ENCODE assay signal across 23 cellular contexts in genomic region chr9:114007991-114008666, GRCh38.
DNase-seq lines count a peak whose midpoint lies in the region; ATAC-seq and TF ChIP-seq lines count a peak whose summit lies in the region.
"Had no signal": no experiment of that assay in that cellular context is flagged by ENCODE, and none has a peak within 500 bp of the region (broad histone marks: within the 10 kb centered on the region; RNA-seq: fewer than 3 reads in every experiment).

No MANE protein-coding gene starts in this region.

- no peak overlapping the region for H3K4me3 ChIP-seq in adrenal gland
- H3K4me3 ChIP-seq in tibial artery, result no peak overlapping the region
- H3K4me3 ChIP-seq: A549, dorsolateral prefrontal cortex, mucosa of descending colon, right lobe of liver, uterus had no signal

- H3K9me3 ChIP-seq in adrenal gland (replicated peaks in 1 of 3) (no peaks in the 10 kb centered on the region), tibial artery (no peaks in the 10 kb centered on the region)
- H3K9me3 ChIP-seq: A549, mucosa of descending colon, neutrophil, right lobe of liver, uterus had no signal

- peaks cover 16% of the 10 kb centered on the region for H3K4me1 Mint-ChIP-seq in neural crest cell
- H3K4me1 Mint-ChIP-seq: activated naive CD8-positive, alpha-beta T cell treated with anti-CD3 and anti-CD28 coated beads for 36 hours had no signal

- peaks cover 37% of the 10 kb centered on the region for H3K36me3 Mint-ChIP-seq in neural crest cell (ENCODE audit: low read depth)

- peak overlapping the region; percentile 12 for H3K27ac Mint-ChIP-seq in neural crest cell (ENCODE audit: unreplicated experiment)
- H3K27ac Mint-ChIP-seq: activated naive CD8-positive, alpha-beta T cell treated with anti-CD3 and anti-CD28 coated beads for 36 hours; stimulated activated naive CD8-positive, alpha-beta T cell treated with anti-CD3 and anti-CD28 coated beads, Interleukin-15, Interleukin-2, amounts not matched to agents 100 ng/mL and 50 ng/mL, for 24 hours had no signal

- H3K27me3 Mint-ChIP-seq in neural crest cell (ENCODE audit: low read depth), result no peaks in the 10 kb centered on the region
- H3K27me3 Mint-ChIP-seq: activated naive CD8-positive, alpha-beta T cell treated with anti-CD3 and anti-CD28 coated beads for 36 hours; stimulated activated naive CD8-positive, alpha-beta T cell treated with anti-CD3 and anti-CD28 coated beads, Interleukin-15, Interleukin-2, amounts not matched to agents 100 ng/mL and 50 ng/mL, for 24 hours had no signal

- peak; percentile 57 for DNase-seq in activated effector memory CD4-positive, alpha-beta T cell treated with anti-CD3 and anti-CD28 coated beads, Interleukin-2, amount 50 U/mL, for 16 hours
- DNase-seq in activated effector memory CD4-positive, alpha-beta T cell treated with Interleukin-2 at 50 U/mL for 16 hours, result no peak
- DNase-seq in adrenal gland, result peak in 4 of 7 donors; percentile 10 to 19 (median 14)
- no peak for DNase-seq in neural crest cell (ENCODE audit: low read depth, low spot score)
- DNase-seq in tibial artery, result peak; percentile 16 to 57
- DNase-seq in T-helper 9 cell, result no peak
- DNase-seq in HUDEP-2 (lab: John Stamatoyannopoulos, UW; ENCODE audit: unreplicated experiment in 76 of 76), result no peak
- DNase-seq: activated CD4-positive, alpha-beta T cell treated with anti-CD3 and anti-CD28 coated beads, Interleukin-2, amount 50 U/mL, for 1 hour; activated naive CD8-positive, alpha-beta T cell treated with anti-CD3 and anti-CD28 coated beads for 36 hours; C1 segment of cervical spinal cord; DMS 273 treated with DMSO at 0.1 percent for 48 hours; mucosa of descending colon; NCI-H1092; NCI-H2107; NCI-H510A treated with DMSO at 0.1 percent for 48 hours; RPMI8226 had no signal

- H3K36me3 ChIP-seq in adrenal gland (replicated peaks in 1 of 2) (peaks cover 0 to 8% of the 10 kb centered on the region in 2 donors), tibial artery (peaks cover 4 to 71% (median 26%) of the 10 kb centered on the region in 3 donors)
- H3K36me3 ChIP-seq: neutrophil, uterus had no signal

- intact Hi-C loops in adrenal gland (cut with DNase I) (no loop called here), tibial artery (cut with DNase I; ENCODE audit: low total_unique reads) (no loop called here)

- H3K4me1 ChIP-seq in adrenal gland (replicated peaks in 1 of 2) (peaks cover 5 to 13% of the 10 kb centered on the region in 2 donors), tibial artery (peaks cover 0 to 21% (median 17%) of the 10 kb centered on the region in 4 donors)
- H3K4me1 ChIP-seq: A549, right lobe of liver, uterus had no signal

- H3K27ac ChIP-seq in adrenal gland, result no peak overlapping the region
- H3K27ac ChIP-seq in tibial artery, result no peak overlapping the region
- H3K27ac ChIP-seq: A549, dorsolateral prefrontal cortex, neutrophil, right lobe of liver, uterus had no signal

- WGBS in adrenal gland, 4 donors, result 83 to 90% (median 90%) methylated on average over 16 to 18 of the region's 18 CpGs

- no peak overlapping the region for H3K4me3 Mint-ChIP-seq in neural crest cell
- H3K4me3 Mint-ChIP-seq: activated naive CD8-positive, alpha-beta T cell treated with anti-CD3 and anti-CD28 coated beads for 36 hours; stimulated activated naive CD8-positive, alpha-beta T cell treated with anti-CD3 and anti-CD28 coated beads, Interleukin-15, Interleukin-2, amounts not matched to agents 100 ng/mL and 50 ng/mL, for 24 hours had no signal

- TF ChIP-seq POLR2A in adrenal gland (IDR thresholded peaks at IDR 0.05), result no peak

- peaks cover 5% of the 10 kb centered on the region for H3K9me3 Mint-ChIP-seq in neural crest cell
- H3K9me3 Mint-ChIP-seq: activated naive CD8-positive, alpha-beta T cell treated with anti-CD3 and anti-CD28 coated beads for 36 hours had no signal

- H3K27me3 ChIP-seq in adrenal gland (no peaks in the 10 kb centered on the region), tibial artery (no peaks in the 10 kb centered on the region)
- H3K27me3 ChIP-seq: dorsolateral prefrontal cortex, right lobe of liver, uterus had no signal

- TF ChIP-seq CTCF in adrenal gland (IDR thresholded peaks at IDR 0.05), result no peak
- no peak for TF ChIP-seq CTCF in neural crest cell (conservative IDR thresholded peaks at IDR 0.05)
- TF ChIP-seq CTCF in tibial artery (IDR thresholded peaks at IDR 0.05), result no peak

- no peak for ATAC-seq in GM19452 (IDR thresholded peaks at IDR 0.05; ENCODE audit: unreplicated experiment)
- ATAC-seq: A549, mucosa of descending colon, right lobe of liver had no signal

Comparison
In these comparisons a context has a peak if more than half of its experiments do, and no peak if none do; other contexts are left out.
1. DNase-seq: peak in activated effector memory CD4-positive, alpha-beta T cell treated with anti-CD3 and anti-CD28 coated beads, Interleukin-2, amount 50 U/mL, for 16 hours (single experiment), adrenal gland (4 of 7) and tibial artery (2 of 2); none in activated effector memory CD4-positive, alpha-beta T cell treated with Interleukin-2 at 50 U/mL for 16 hours (single experiment), neural crest cell (single experiment), T-helper 9 cell (single experiment) and HUDEP-2 (0 of 76).